Comparison of ENCODE assay signal across 8 cellular contexts in the genomic region with DNA sequence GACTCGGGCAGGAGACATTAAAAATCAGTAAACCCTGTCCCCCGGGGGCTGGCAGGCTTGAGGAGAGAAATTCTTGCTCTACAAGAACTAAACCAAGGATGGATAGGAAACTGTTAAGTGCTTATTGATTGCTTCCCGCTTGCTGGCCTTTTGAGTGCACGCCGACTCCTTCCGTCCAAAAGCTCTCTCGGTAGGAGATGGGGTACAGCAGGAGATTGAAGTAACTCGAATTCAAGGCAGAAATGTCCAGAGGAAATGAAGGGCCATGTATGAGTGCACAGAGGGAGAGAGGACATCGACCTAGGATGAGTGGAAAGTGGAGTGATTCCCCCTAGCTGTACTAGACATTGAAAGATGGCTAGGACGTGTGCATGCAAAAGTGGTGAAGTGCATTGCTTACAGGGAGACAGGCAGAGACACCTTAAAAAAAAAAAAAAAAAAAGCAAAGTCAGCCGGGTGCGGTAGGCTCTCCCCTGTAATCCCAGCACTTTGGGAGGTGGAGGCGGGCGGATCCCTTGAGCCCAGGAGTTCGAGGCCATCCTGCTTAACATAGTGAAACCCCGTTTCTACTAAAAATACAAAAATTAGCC. TPM values are rescaled to one million over a fixed set of nuclear protein-coding genes. Genes with fewer than 3 reads are reported as not detected.
DNase-seq lines count a peak whose midpoint lies in the region; ATAC-seq and TF ChIP-seq lines count a peak whose summit lies in the region.

No MANE protein-coding gene starts in this region.

- H3K36me3 ChIP-seq in OCI-LY7 (ENCODE audit: insufficient read depth, low read length) (no peaks in the 10 kb centered on the region), colonic mucosa (no peaks in the 10 kb centered on the region)

- POLR2A ChIA-PET in OCI-LY7 (lab: Charles Lee) = interaction anchor here (1.0 to 1.4 kb wide), 2 partner anchors 8 to 36 kb away, joined by 4 to 6 read pairs; no protein-coding TSS in a partner anchor

- peak overlapping the region; percentile 79 for H2AFZ ChIP-seq in OCI-LY7 (ENCODE audit: low read length)

- no peaks in the 10 kb centered on the region for H3K9me2 ChIP-seq in OCI-LY7 (ENCODE audit: insufficient read depth, low read length)

- no peaks in the 10 kb centered on the region for H4K20me1 ChIP-seq in OCI-LY7 (ENCODE audit: insufficient read depth, low read length)

- H3K27ac Mint-ChIP-seq in type B pancreatic cell = peak overlapping the region; percentile 54

- H3K27me3 ChIP-seq in colonic mucosa = no peaks in the 10 kb centered on the region

- no peaks in the 10 kb centered on the region for H3K9me3 ChIP-seq in OCI-LY7 (ENCODE audit: low read length)
- no peaks in the 10 kb centered on the region for H3K9me3 ChIP-seq in colonic mucosa

- TF ChIP-seq CTCF in OCI-LY7 (conservative IDR thresholded peaks at IDR 0.05; ENCODE audit: low read length) (no peak), colonic mucosa (IDR thresholded peaks at IDR 0.05) (no peak), type B pancreatic cell (conservative IDR thresholded peaks at IDR 0.05) (no peak)

- H3K27me3 Mint-ChIP-seq in type B pancreatic cell = peaks cover 3% of the 10 kb centered on the region

- H3K4me2 ChIP-seq in OCI-LY7 (ENCODE audit: low read length) = peak overlapping the region; percentile 79

- CTCF ChIA-PET in OCI-LY7 (lab: Charles Lee; ENCODE audit: unreplicated experiment) = no interaction called here

- ATAC-seq in HG03521 (IDR thresholded peaks at IDR 0.05; ENCODE audit: unreplicated experiment) = no peak
- ATAC-seq in GM21723 (IDR thresholded peaks at IDR 0.05; ENCODE audit: unreplicated experiment) = no peak

- H3K9ac ChIP-seq in colonic mucosa (ENCODE audit: low read depth in 2 of 2, low read length in 2 of 2) = peak overlapping the region; percentile 71 to 82

- no peaks in the 10 kb centered on the region for H3K79me2 ChIP-seq in OCI-LY7 (ENCODE audit: insufficient read depth, low read depth, low read length)

- peaks cover 17% of the 10 kb centered on the region for H3K4me1 Mint-ChIP-seq in type B pancreatic cell (ENCODE audit: unreplicated experiment)

- peak overlapping the region; percentile 91 for H3K4me3 Mint-ChIP-seq in type B pancreatic cell

- peaks cover 25% of the 10 kb centered on the region for H3K4me1 ChIP-seq in OCI-LY7 (ENCODE audit: insufficient read depth, low read length, poor library complexity, severe bottlenecking)
- no peaks in the 10 kb centered on the region for H3K4me1 ChIP-seq in colonic mucosa

- H3K27ac ChIP-seq in OCI-LY7 (ENCODE audit: low read depth, low read length, poor library complexity, severe bottlenecking) = no peak overlapping the region
- H3K27ac ChIP-seq in colonic mucosa = peak overlapping the region; percentile 45

- no peaks in the 10 kb centered on the region for H3K9me3 Mint-ChIP-seq in type B pancreatic cell

- no peaks in the 10 kb centered on the region for H3K36me3 Mint-ChIP-seq in type B pancreatic cell

- no TSS peak for BruUV-seq in OCI-LY7 (replicated peaks; lab: Mats Ljungman, UMichigan)

- DNase-seq in NCI-H82 (lab: John Stamatoyannopoulos, UW) = peak; percentile 56
- DNase-seq in NCI-H82 treated with DMSO at 0.1 percent for 48 hours (lab: John Stamatoyannopoulos, UW; ENCODE audit: unreplicated experiment) = no peak
- no peak for DNase-seq in OCI-LY7 (ENCODE audit: low spot score)
- no peak for DNase-seq in colonic mucosa
- DNase-seq in lung microvascular endothelial cell (ENCODE audit: low read depth in 2 of 2) = peak; percentile 33 to 39
- DNase-seq in type B pancreatic cell (ENCODE audit: extremely low spot score, unreplicated experiment) = no peak

- intact Hi-C loops in OCI-LY7 (cut with micrococcal nuclease; ENCODE audit: unreplicated experiment) (loop anchor here (10.0 kb wide), 1 partner anchor 127 kb away; the partner anchor contains the start of gene CCIN), colonic mucosa (cut with DNase I) (no loop called here)

- H3K4me3 ChIP-seq in OCI-LY7 (ENCODE audit: low read depth, low read length, poor library complexity, severe bottlenecking) (peak overlapping the region; percentile 82), colonic mucosa (peak overlapping the region; percentile 87)

RNA-seq across cellular contexts. Expression of gene RECK, which starts 1.0 kb away (rescaled TPM):
- total RNA-seq in OCI-LY7 (2014; rRNA removed; shearing (Covaris generic)) = 3.0 and 6.0 TPM in 2 replicates
- total RNA-seq in OCI-LY7 (2022) = 6.5 and 8.1 TPM in 2 replicates
- total RNA-seq in colonic mucosa = 1 to 10 TPM; 1.6 to 4.5 TPM
- total RNA-seq in lung microvascular endothelial cell = 17.2 and 25.0 TPM in 2 replicates
- 1.9 and 11.7 TPM in 2 replicates for total RNA-seq in type B pancreatic cell (ENCODE audit: low replicate concordance)

Comparison
In these comparisons a context has a peak if more than half of its experiments do, and no peak if none do; other contexts are left out.
1. DNase-seq: peak in NCI-H82 (single experiment) and lung microvascular endothelial cell (2 of 2); none in NCI-H82 treated with DMSO at 0.1 percent for 48 hours (single experiment), OCI-LY7 (single experiment), colonic mucosa (single experiment) and type B pancreatic cell (single experiment).